Comparison of ENCODE assay signal across 13 cellular contexts in the genomic region with DNA sequence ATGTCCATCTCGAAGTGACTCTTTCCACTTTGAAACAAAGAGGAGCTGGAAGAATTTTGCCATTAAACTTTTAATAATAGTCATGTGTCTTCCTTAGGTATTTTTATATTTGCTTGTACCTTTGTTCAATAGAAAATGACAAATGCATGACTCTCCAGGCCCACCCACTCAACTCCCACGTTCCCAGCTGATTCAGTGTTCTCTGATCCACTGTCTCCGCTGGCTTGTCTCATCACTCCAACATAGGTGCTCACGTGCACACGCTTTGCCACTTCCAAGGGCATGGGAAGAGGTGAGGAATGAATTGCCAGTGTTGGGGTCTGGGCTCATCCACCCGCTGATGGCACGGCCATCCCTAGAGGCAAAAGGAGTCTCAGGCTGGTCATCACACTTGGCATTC. TPM values are rescaled to one million over a fixed set of nuclear protein-coding genes. Genes with fewer than 3 reads are reported as not detected.
DNase-seq lines count a peak whose midpoint lies in the region; ATAC-seq and TF ChIP-seq lines count a peak whose summit lies in the region.
"Had no signal": no experiment of that assay in that cellular context is flagged by ENCODE, and none has a peak within 500 bp of the region (broad histone marks: within the 10 kb centered on the region; RNA-seq: fewer than 3 reads in every experiment).

No MANE protein-coding gene starts in this region.

- H3K27ac Mint-ChIP-seq in CD4-positive, CD25-positive, alpha-beta regulatory T cell, result peak overlapping the region in 2 of 3 donors; percentile 17 to 39
- peak overlapping the region; percentile 63 to 95 (median 92) for H3K27ac Mint-ChIP-seq in naive thymus-derived CD8-positive, alpha-beta T cell
- no peak overlapping the region for H3K27ac Mint-ChIP-seq in CD14-positive monocyte
- H3K27ac Mint-ChIP-seq: GM23338 had no signal

- H3K27me3 Mint-ChIP-seq in CD4-positive, CD25-positive, alpha-beta regulatory T cell, result peaks cover 18% of the 10 kb centered on the region
- H3K27me3 Mint-ChIP-seq in naive thymus-derived CD8-positive, alpha-beta T cell, result peaks cover 0 to 2% (median 0%) of the 10 kb centered on the region in 5 donors
- H3K27me3 Mint-ChIP-seq in CD14-positive monocyte (ENCODE audit: low read depth in 3 of 3), result peaks cover 0 to 8% (median 5%) of the 10 kb centered on the region in 3 donors

- H3K4me1 Mint-ChIP-seq in CD4-positive, CD25-positive, alpha-beta regulatory T cell, result peaks cover 6 to 25% (median 11%) of the 10 kb centered on the region in 4 donors
- peaks cover 17 to 46% (median 37%) of the 10 kb centered on the region in 4 donors for H3K4me1 Mint-ChIP-seq in naive thymus-derived CD8-positive, alpha-beta T cell
- no peaks in the 10 kb centered on the region for H3K4me1 Mint-ChIP-seq in CD14-positive monocyte
- H3K4me1 Mint-ChIP-seq: GM23338 had no signal

- DNase-seq in activated CD8-positive, alpha-beta memory T cell treated with anti-CD3 and anti-CD28 coated beads, Interleukin-2, amount 50 U/mL, for 48 hours, result peak; percentile 43
- DNase-seq in activated CD8-positive, alpha-beta memory T cell treated with anti-CD3 and anti-CD28 coated beads for 24 hours, result no peak
- no peak for DNase-seq in CD4-positive, CD25-positive, alpha-beta regulatory T cell
- no peak for DNase-seq in naive thymus-derived CD8-positive, alpha-beta T cell
- DNase-seq in CD14-positive monocyte (ENCODE audit: low spot score), result no peak
- DNase-seq: ACHN; CD8-positive, alpha-beta memory T cell; NCI-H1436; NCI-H2029 treated with DMSO at 0.1 percent for 48 hours; NCI-H510A treated with DMSO at 0.1 percent for 48 hours had no signal

- TF ChIP-seq CTCF in HEK293 (tag by site-specific recombination; IDR thresholded peaks at IDR 0.05) (no peak), CD14-positive monocyte (IDR thresholded peaks at IDR 0.05) (no peak)

- H3K36me3 ChIP-seq in CD4-positive, CD25-positive, alpha-beta regulatory T cell (ENCODE audit: control insufficient read depth, insufficient read depth, low read length), result no peaks in the 10 kb centered on the region
- H3K36me3 ChIP-seq in HEK293 (ENCODE audit: control insufficient read depth in 2 of 2, insufficient read depth in 1 of 2, low read length in 2 of 2), result no peaks in the 10 kb centered on the region

- no peaks in the 10 kb centered on the region for H3K9me3 ChIP-seq in CD4-positive, CD25-positive, alpha-beta regulatory T cell (ENCODE audit: control insufficient read depth in 2 of 2, low read length in 2 of 2)
- H3K9me3 ChIP-seq in HEK293 (ENCODE audit: control insufficient read depth, insufficient read depth, low read depth, low read length), result no peaks in the 10 kb centered on the region

- no peaks in the 10 kb centered on the region for H3K36me3 Mint-ChIP-seq in CD4-positive, CD25-positive, alpha-beta regulatory T cell
- H3K36me3 Mint-ChIP-seq in naive thymus-derived CD8-positive, alpha-beta T cell, result no peaks in the 10 kb centered on the region
- no peaks in the 10 kb centered on the region for H3K36me3 Mint-ChIP-seq in CD14-positive monocyte
- H3K36me3 Mint-ChIP-seq: CD8-positive, alpha-beta memory T cell had no signal

- CTCF ChIA-PET in HEK293 (lab: Yijun Ruan, JAX), result no interaction called here

- H3K4me1 ChIP-seq in CD4-positive, CD25-positive, alpha-beta regulatory T cell (ENCODE audit: control insufficient read depth, insufficient read depth, low read length, poor library complexity, severe bottlenecking), result peaks cover 5% of the 10 kb centered on the region
- no peaks in the 10 kb centered on the region for H3K4me1 ChIP-seq in HEK293 (ENCODE audit: control insufficient read depth, insufficient read depth, low read length)

- peaks cover 0 to 2% (median 0%) of the 10 kb centered on the region in 7 donors for H3K9me3 Mint-ChIP-seq in CD4-positive, CD25-positive, alpha-beta regulatory T cell
- no peaks in the 10 kb centered on the region for H3K9me3 Mint-ChIP-seq in naive thymus-derived CD8-positive, alpha-beta T cell
- H3K9me3 Mint-ChIP-seq in CD14-positive monocyte, result no peaks in the 10 kb centered on the region
- H3K9me3 Mint-ChIP-seq: CD8-positive, alpha-beta memory T cell had no signal

- intact Hi-C loops in CD14-positive monocyte (cut with micrococcal nuclease), result no loop called here

- POLR2A ChIA-PET in HEK293 (lab: Yijun Ruan, JAX), result no interaction called here
- POLR2A ChIA-PET in naive thymus-derived CD8-positive, alpha-beta T cell (lab: Charles Lee), result interaction anchor here (1.8 kb wide), 1 partner anchor 44 kb away, joined by 7 read pairs; a partner anchor contains a TSS

- H3K27me3 ChIP-seq in CD4-positive, CD25-positive, alpha-beta regulatory T cell (ENCODE audit: control insufficient read depth, insufficient read depth, low read length), result peaks cover 7% of the 10 kb centered on the region

- H3K27ac ChIP-seq in CD4-positive, CD25-positive, alpha-beta regulatory T cell (ENCODE audit: insufficient read depth, low read length, poor library complexity, severe bottlenecking), result no peak overlapping the region
- no peak overlapping the region for H3K27ac ChIP-seq in HEK293 (ENCODE audit: extremely low read depth, low read depth, low read length)

- H3K4me3 Mint-ChIP-seq in CD4-positive, CD25-positive, alpha-beta regulatory T cell, result no peak overlapping the region
- H3K4me3 Mint-ChIP-seq in naive thymus-derived CD8-positive, alpha-beta T cell, result peak overlapping the region in 2 of 10 donors; percentile 15 to 56
- H3K4me3 Mint-ChIP-seq in CD14-positive monocyte, result no peak overlapping the region
- H3K4me3 Mint-ChIP-seq: GM23338 had no signal

- no peak for ATAC-seq in CD4-positive, CD25-positive, alpha-beta regulatory T cell (ENCODE audit: low read depth in 2 of 2)
- no peak for ATAC-seq in naive thymus-derived CD8-positive, alpha-beta T cell
- no peak for ATAC-seq in HG02884 (IDR thresholded peaks at IDR 0.05; ENCODE audit: unreplicated experiment)
- ATAC-seq: GM23338 had no signal

- H3K4me3 ChIP-seq in CD4-positive, CD25-positive, alpha-beta regulatory T cell (ENCODE audit: low read depth, low read length), result no peak overlapping the region
- no peak overlapping the region for H3K4me3 ChIP-seq in HEK293 (ENCODE audit: low read depth, low read length)
- H3K4me3 ChIP-seq: GM23338 had no signal

TF ChIP-seq in HEK293, 187 proteins besides CTCF, POLR2A, EP300 and RAD21:
- TF ChIP-seq ZNF521 (tag by site-specific recombination; IDR thresholded peaks at IDR 0.05) (no peak), EGR2 (tag by site-specific recombination; IDR thresholded peaks at IDR 0.05; ENCODE audit: low read depth) (peak; percentile 44), ZFHX2 (tag by site-specific recombination; conservative IDR thresholded peaks at IDR 0.05) (peak; percentile 52)

RNA-seq across cellular contexts. Expression of a gene that starts 24.5 kb away (rescaled TPM):
- total RNA-seq in CD4-positive, CD25-positive, alpha-beta regulatory T cell, result 2.9 TPM
- under 1 TPM in 3 of 4 donors, not detected in 1; 0.25 to 0.84 (median 0.26) TPM for polyA plus RNA-seq in CD4-positive, CD25-positive, alpha-beta regulatory T cell
- total RNA-seq in naive thymus-derived CD8-positive, alpha-beta T cell, result 1 to 10 TPM; 2.9 TPM
- 1 to 10 TPM in 2 of 3 donors, under 1 TPM in 1; 0.20 to 3.3 (median 1.7) TPM for polyA plus RNA-seq in naive thymus-derived CD8-positive, alpha-beta T cell
- 1 to 10 TPM; 1.0 to 6.8 TPM for polyA plus RNA-seq in CD14-positive monocyte

RNA-seq across cellular contexts. Expression of a gene that starts 43.7 kb away (rescaled TPM):
- total RNA-seq in CD4-positive, CD25-positive, alpha-beta regulatory T cell, result 1,575 TPM
- polyA plus RNA-seq in CD4-positive, CD25-positive, alpha-beta regulatory T cell, result 1,000 to 10,000 TPM; 4,189 to 7,317 (median 5,908) TPM
- total RNA-seq in naive thymus-derived CD8-positive, alpha-beta T cell, result 1,000 to 10,000 TPM; 2,102 to 2,162 TPM
- polyA plus RNA-seq in naive thymus-derived CD8-positive, alpha-beta T cell, result 1,000 to 10,000 TPM; 7,933 to 9,149 (median 9,080) TPM
- 1,000 to 10,000 TPM; 1,417 to 1,781 TPM for polyA plus RNA-seq in CD14-positive monocyte

Comparison
In these comparisons a context has a peak if more than half of its experiments do, and no peak if none do; other contexts are left out.
1. H3K27ac Mint-ChIP-seq: peak in CD4-positive, CD25-positive, alpha-beta regulatory T cell (2 of 3) and naive thymus-derived CD8-positive, alpha-beta T cell (10 of 10); none in CD14-positive monocyte (0 of 7).